ENCODE assay signal across 23 cellular contexts in the genomic region with DNA sequence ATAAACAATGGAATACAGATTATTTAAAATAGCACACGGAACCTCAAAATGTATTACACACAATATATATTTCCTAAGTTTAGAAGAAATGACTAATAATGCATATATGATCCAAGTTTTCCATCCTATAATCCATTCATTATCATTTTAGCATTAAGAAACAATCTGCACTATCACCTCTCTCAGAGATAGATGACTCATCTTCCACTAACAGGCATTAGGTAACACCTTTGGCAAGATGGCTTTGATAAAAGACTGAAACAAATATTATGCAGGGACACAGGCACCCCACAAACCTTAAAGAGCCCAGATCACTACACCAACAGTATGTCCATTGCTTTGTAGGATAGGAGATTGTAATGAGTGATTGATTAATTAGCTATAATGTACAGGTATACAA. TPM values are rescaled to one million over a fixed set of nuclear protein-coding genes. Genes with fewer than 3 reads are reported as not detected.
A peak's percentile ranks its signal among the peaks of the same experiment; 100 is the strongest.
DNase-seq lines count a peak whose midpoint lies in the region; ATAC-seq, FAIRE-seq and TF ChIP-seq lines count a peak whose summit lies in the region.
"Had no signal": no experiment of that assay in that cellular context is flagged by ENCODE, and none has a peak within 500 bp of the region (broad histone marks: within the 10 kb centered on the region; RNA-seq: fewer than 3 reads in every experiment).

No MANE protein-coding gene starts in this region.

- H3K4me3 Mint-ChIP-seq in stimulated activated naive B cell treated with anti-CD40 and anti-IgM and Interleukin-4, amounts not matched to agents 10 μg/mL and 1 μg/mL and 100 μg/mL, for 72 hours = no peak overlapping the region
- H3K4me3 Mint-ChIP-seq: CD8-positive, alpha-beta T cell; H9 had no signal

- WGBS in A549 (ENCODE audit: missing lambda C conversion rate) = 67% methylated on average over 1 of the region's 1 CpG
- WGBS in GM23248 (ENCODE audit: low coverage in 1 of 2, low lambda C conversion rate in 2 of 2, missing lambda C conversion rate in 2 of 2), 2 experiments = 95 to 100% methylated on average over 1 of the region's 1 CpG

- no peak overlapping the region for H3K9ac ChIP-seq in GM23248
- H3K9ac ChIP-seq: BLaER1 treated with 17β-estradiol and CSF1 and Interleukin-3, amounts not matched to agents 10 nM and 100 nM had no signal

- H2AFZ ChIP-seq in GM23248 = no peak overlapping the region

- peaks cover 19% of the 10 kb centered on the region; the same call in 1 of the 2 replicates for H3F3A ChIP-seq in GM23248 (ENCODE audit: insufficient read depth)

- no peak for TF ChIP-seq POLR2A in A549 (IDR thresholded peaks at IDR 0.05; ENCODE audit: low read length)

- H3K9me3 Mint-ChIP-seq in stimulated activated naive B cell treated with anti-CD40 and anti-IgM and Interleukin-4, amounts not matched to agents 10 μg/mL and 1 μg/mL and 100 μg/mL, for 72 hours = no peaks in the 10 kb centered on the region
- H3K9me3 Mint-ChIP-seq: CD8-positive, alpha-beta T cell; H9 had no signal

- FAIRE-seq in A549 (lab: Jason Lieb, UNC) = no peak

- POLR2A ChIA-PET in A549 (lab: Yijun Ruan, JAX) = no interaction called here

- peaks cover 4% of the 10 kb centered on the region for H3K4me1 ChIP-seq in A549
- no peaks in the 10 kb centered on the region for H3K4me1 ChIP-seq in GM23248 (ENCODE audit: insufficient read depth)
- H3K4me1 ChIP-seq in HAP-1 = peaks cover 14% of the 10 kb centered on the region

- H3K27ac Mint-ChIP-seq in stimulated activated naive B cell treated with anti-CD40 and anti-IgM and Interleukin-4, amounts not matched to agents 10 μg/mL and 1 μg/mL and 100 μg/mL, for 72 hours = no peak overlapping the region
- H3K27ac Mint-ChIP-seq: CD8-positive, alpha-beta T cell; H9 had no signal

- DNase-seq in A549 (ENCODE audit: low read depth in 1 of 2, low spot score in 1 of 2) = no peak
- DNase-seq in GM23248 = peak; percentile 13
- peak; percentile 25 for DNase-seq in fibroblast of mammary gland (ENCODE audit: low read depth)
- no peak for DNase-seq in HAP-1 (ENCODE audit: low spot score in 2 of 2)
- DNase-seq in stimulated activated naive B cell treated with anti-CD40 and anti-IgM and Interleukin-4, amounts not matched to agents 10 μg/mL and 1 μg/mL and 100 μg/mL, for 72 hours = no peak
- DNase-seq: ACHN; CD8-positive, alpha-beta T cell; EL; GF-D8; H9; KG1; NCI-H1092 treated with DMSO at 0.1 percent for 48 hours; NCI-H1436 treated with DMSO at 0.1 percent for 48 hours; NCI-H2029; NCI-H510A; NCI-H774; Peyer's patch; SJCRH30; T-helper 1 cell had no signal

- no peaks in the 10 kb centered on the region for H3K9me2 ChIP-seq in GM23248 (ENCODE audit: insufficient read depth)

- H3K4me2 ChIP-seq in A549 = no peak overlapping the region
- no peak overlapping the region for H3K4me2 ChIP-seq in GM23248 (ENCODE audit: unreplicated experiment)
- H3K4me2 ChIP-seq: BLaER1 treated with 17β-estradiol and CSF1 and Interleukin-3, amounts not matched to agents 10 nM and 100 nM had no signal

- TF ChIP-seq EP300 in A549 (IDR thresholded peaks at IDR 0.05) = no peak

- no peaks in the 10 kb centered on the region for H3K36me3 Mint-ChIP-seq in stimulated activated naive B cell treated with anti-CD40 and anti-IgM and Interleukin-4, amounts not matched to agents 10 μg/mL and 1 μg/mL and 100 μg/mL, for 72 hours
- H3K36me3 Mint-ChIP-seq: CD8-positive, alpha-beta T cell had no signal

- H3K4me1 Mint-ChIP-seq in stimulated activated naive B cell treated with anti-CD40 and anti-IgM and Interleukin-4, amounts not matched to agents 10 μg/mL and 1 μg/mL and 100 μg/mL, for 72 hours = peaks cover 13 to 19% of the 10 kb centered on the region in 2 donors

- H4K20me1 ChIP-seq in GM23248 (ENCODE audit: insufficient read depth) = no peaks in the 10 kb centered on the region

- H3K4me3 ChIP-seq in A549 (no peak overlapping the region), GM23248 (no peak overlapping the region), fibroblast of mammary gland (ENCODE audit: control insufficient read depth, low read depth, low read length) (no peak overlapping the region), HAP-1 (no peak overlapping the region)
- H3K4me3 ChIP-seq: BLaER1 treated with 17β-estradiol and CSF1 and Interleukin-3, amounts not matched to agents 10 nM and 100 nM; Peyer's patch; SJCRH30 had no signal

- no peak for ATAC-seq in A549
- ATAC-seq in GM21786 (IDR thresholded peaks at IDR 0.05; ENCODE audit: unreplicated experiment) = no peak
- ATAC-seq in stimulated activated naive B cell treated with anti-CD40 and anti-IgM and Interleukin-4, amounts not matched to agents 10 μg/mL and 1 μg/mL and 100 μg/mL, for 72 hours (replicated peaks) = no peak
- ATAC-seq in GM18861 (IDR thresholded peaks at IDR 0.05; ENCODE audit: unreplicated experiment) = no peak
- ATAC-seq: CD8-positive, alpha-beta T cell had no signal

- in situ Hi-C loops in GM23248 (cut with MboI) (loop anchor here (25.0 kb wide), 2 partner anchors 470 to 695 kb away; no protein-coding TSS in a partner anchor), HAP-1 (cut with MboI; ENCODE audit: low sequenced_read_pairs) (loop anchor here (25.0 kb wide), 1 partner anchor 470 kb away; no protein-coding TSS in a partner anchor)

- CTCF ChIA-PET in A549 (lab: Yijun Ruan, JAX) = no interaction called here

- H3K36me3 ChIP-seq in GM23248 (ENCODE audit: low read depth) (no peaks in the 10 kb centered on the region), HAP-1 (replicated peaks) (no peaks in the 10 kb centered on the region)
- H3K36me3 ChIP-seq: BLaER1 treated with 17β-estradiol and CSF1 and Interleukin-3, amounts not matched to agents 10 nM and 100 nM; Peyer's patch; SJCRH30 had no signal

- H3K27me3 Mint-ChIP-seq in stimulated activated naive B cell treated with anti-CD40 and anti-IgM and Interleukin-4, amounts not matched to agents 10 μg/mL and 1 μg/mL and 100 μg/mL, for 72 hours = peaks cover 39% of the 10 kb centered on the region in 2 donors

- H3K27ac ChIP-seq in A549 (no peak overlapping the region), GM23248 (no peak overlapping the region), VCaP (peak overlapping the region; percentile 96)
- H3K27ac ChIP-seq: BLaER1 treated with 17β-estradiol and CSF1 and Interleukin-3, amounts not matched to agents 10 nM and 100 nM; Peyer's patch had no signal

- H3K9me3 ChIP-seq in A549 (no peaks in the 10 kb centered on the region), GM23248 (ENCODE audit: low read depth) (no peaks in the 10 kb centered on the region), HAP-1 (no peaks in the 10 kb centered on the region)
- H3K9me3 ChIP-seq: BLaER1 treated with 17β-estradiol and CSF1 and Interleukin-3, amounts not matched to agents 10 nM and 100 nM; Peyer's patch; SJCRH30 had no signal

- H3K79me2 ChIP-seq in GM23248 (ENCODE audit: insufficient read depth) = no peaks in the 10 kb centered on the region

- TF ChIP-seq CTCF in A549 (IDR thresholded peaks at IDR 0.05) (no peak), VCaP (conservative IDR thresholded peaks at IDR 0.05) (no peak), fibroblast of mammary gland (conservative IDR thresholded peaks at IDR 0.05; ENCODE audit: control insufficient read depth, insufficient read depth, low read depth, low read length) (no peak)

- no peaks in the 10 kb centered on the region for H3K27me3 ChIP-seq in GM23248 (replicated peaks; ENCODE audit: insufficient read depth)
- no peaks in the 10 kb centered on the region for H3K27me3 ChIP-seq in HAP-1 (ENCODE audit: low read depth)
- H3K27me3 ChIP-seq: Peyer's patch, SJCRH30 had no signal

- no peak for TF ChIP-seq RAD21 in A549 (conservative IDR thresholded peaks at IDR 0.05 in 1 of 2, IDR thresholded peaks at IDR 0.05 in 1 of 2)

TF ChIP-seq in A549, 52 proteins besides CTCF, POLR2A, EP300 and RAD21:
- TF ChIP-seq TP53 (CRISPR knock-in tag; IDR thresholded peaks at IDR 0.05) (no peak), FOSL2 (IDR thresholded peaks at IDR 0.05) (no peak), FOSL2 (CRISPR knock-in tag; IDR thresholded peaks at IDR 0.05) (peak; percentile 48; the same call in 1 of the 2 replicates)
TF ChIP-seq in A549: peak in this region for 1.

RNA-seq across cellular contexts. Expression of a gene that starts 4.1 kb away (rescaled TPM):
- polyA plus RNA-seq in A549 (2011; rRNA removed) (0.41 and 0.46 TPM in 2 replicates), A549 (2017; fragmentation: RNase III; extraction: RNeasy Plus Mini Kit Qiagen cat#74134 plus additional on column Dnase treatment) (0.28 to 0.33 TPM (median 0.28 TPM) in 3 replicates), GM23248 (2016; fragmentation: Nextera tagmentation; extraction: Ambion mirVana) (2.4 and 3.2 TPM in 2 replicates)
- 0.38 and 0.39 TPM in 2 replicates for polyA plus RNA-seq in A549 (2012; cell fraction: cytosol; rRNA removed)
- polyA plus RNA-seq in A549 (2012; cell fraction: nucleus; rRNA removed) = 0.24 and 0.25 TPM in 2 replicates
- 0.29 and 0.37 TPM in 2 replicates for polyA minus RNA-seq in A549 (2011; rRNA and poly(A)+ RNA removed)
- 1.8 and 2.7 TPM in 2 replicates for total RNA-seq in GM23248 (2014; rRNA removed; shearing (Covaris generic))
- total RNA-seq: CD8-positive, alpha-beta T cell had no signal

Comparison
In these comparisons a context has a peak if more than half of its experiments do, and no peak if none do; other contexts are left out.
1. DNase-seq: peak in GM23248 (single experiment) and fibroblast of mammary gland (single experiment); none in A549 (0 of 2), HAP-1 (0 of 2) and stimulated activated naive B cell treated with anti-CD40 and anti-IgM and Interleukin-4, amounts not matched to agents 10 μg/mL and 1 μg/mL and 100 μg/mL, for 72 hours (single experiment).